Comparison of ENCODE assay signal across 16 cellular contexts in genomic region chr3:58021962-58022361, GRCh38. TPM values are rescaled to one million over a fixed set of nuclear protein-coding genes. Genes with fewer than 3 reads are reported as not detected.
DNase-seq lines count a peak whose midpoint lies in the region; TF ChIP-seq lines count a peak whose summit lies in the region.
"Had no signal": no experiment of that assay in that cellular context is flagged by ENCODE, and none has a peak within 500 bp of the region (broad histone marks: within the 10 kb centered on the region; RNA-seq: fewer than 3 reads in every experiment).

No MANE protein-coding gene starts in this region.

- no peaks in the 10 kb centered on the region for H3K9me3 ChIP-seq in HUES48 (ENCODE audit: control insufficient read depth, insufficient read depth, low read length)
- H3K9me3 ChIP-seq in esophagus squamous epithelium = no peaks in the 10 kb centered on the region
- H3K9me3 ChIP-seq: gastrocnemius medialis, HAP-1, upper lobe of right lung had no signal

- TF ChIP-seq CTCF in RWPE1 (conservative IDR thresholded peaks at IDR 0.05; ENCODE audit: low read depth) (no peak), esophagus squamous epithelium (IDR thresholded peaks at IDR 0.05) (no peak)

- H3K27ac ChIP-seq in HUES48 (ENCODE audit: low read depth, low read length) (peak overlapping the region; percentile 54), RWPE1 (peak overlapping the region; percentile 84), esophagus squamous epithelium (peak overlapping the region; percentile 30 to 87 (median 79)), caudate nucleus (ENCODE audit: low read depth, low read length) (no peak overlapping the region)
- H3K27ac ChIP-seq: upper lobe of right lung had no signal

- 79 to 84% methylated on average over 5 of the region's 5 CpGs for WGBS in esophagus squamous epithelium, 2 donors

- H3K36me3 ChIP-seq in HUES48 (ENCODE audit: control insufficient read depth, insufficient read depth, low read length) (no peaks in the 10 kb centered on the region), esophagus squamous epithelium (no peaks in the 10 kb centered on the region)
- H3K36me3 ChIP-seq: gastrocnemius medialis, HAP-1, upper lobe of right lung had no signal

- H3K27me3 ChIP-seq in HUES48 (ENCODE audit: control insufficient read depth, insufficient read depth, low read length) (no peaks in the 10 kb centered on the region), esophagus squamous epithelium (no peaks in the 10 kb centered on the region)
- H3K27me3 ChIP-seq: gastrocnemius medialis, upper lobe of right lung had no signal

- peak overlapping the region; percentile 8; the same call in 1 of the 2 replicates for H3K9ac ChIP-seq in HUES48 (ENCODE audit: low read depth, low read length)

- H3K4me1 ChIP-seq in HUES48 (ENCODE audit: control insufficient read depth, insufficient read depth, low read length) (peaks cover 63% of the 10 kb centered on the region), esophagus squamous epithelium (peaks cover 32 to 97% (median 67%) of the 10 kb centered on the region in 3 donors)

- H3K4me3 ChIP-seq in HUES48 (ENCODE audit: low read depth, low read length) (no peak overlapping the region), esophagus squamous epithelium (no peak overlapping the region)
- H3K4me3 ChIP-seq: gastrocnemius medialis, HAP-1, upper lobe of right lung had no signal

- CTCF ChIA-PET in RWPE1 (lab: Yijun Ruan, JAX) = no interaction called here

- POLR2A ChIA-PET in RWPE1 (lab: Yijun Ruan, JAX; ENCODE audit: low non-redundant PET) = interaction anchor here (0.6 kb wide), 1 partner anchor 163 kb away, joined by 4 read pairs; no protein-coding TSS in a partner anchor

- TF ChIP-seq POLR2A in esophagus squamous epithelium (IDR thresholded peaks at IDR 0.05) = no peak

- DNase-seq in RWPE1 (ENCODE audit: low spot score) = no peak
- DNase-seq in esophagus squamous epithelium (lab: John Stamatoyannopoulos, UW) = no peak
- peak; percentile 92 for DNase-seq in renal cortical epithelial cell (ENCODE audit: low read depth)
- no peak for DNase-seq in caudate nucleus (lab: John Stamatoyannopoulos, UW)
- DNase-seq in Kasumi-1 (lab: John Stamatoyannopoulos, UW) = no peak
- DNase-seq in medulla oblongata (ENCODE audit: extremely low spot score) = no peak
- DNase-seq in NCI-H2227 treated with DMSO at 0.1 percent for 48 hours (lab: John Stamatoyannopoulos, UW) = no peak
- DNase-seq: activated CD4-positive, alpha-beta T cell treated with anti-CD3 and anti-CD28 coated beads, Interleukin-2, amount 50 U/mL, for 1 hour; effector memory CD4-positive, alpha-beta T cell; gastrocnemius medialis; KG1; NCI-H187 treated with DMSO at 0.1 percent for 48 hours; RPMI8226; upper lobe of right lung had no signal

- intact Hi-C loops in esophagus squamous epithelium (cut with DNase I) = no loop called here

RNA-seq across cellular contexts. Expression of gene FLNB, which starts 13.7 kb away (rescaled TPM):
- total RNA-seq in esophagus squamous epithelium (10 to 100 TPM; 65.4 to 77.0 (median 71.5) TPM), renal cortical epithelial cell (342 and 459 TPM in 2 replicates)
